In the genomic region with DNA sequence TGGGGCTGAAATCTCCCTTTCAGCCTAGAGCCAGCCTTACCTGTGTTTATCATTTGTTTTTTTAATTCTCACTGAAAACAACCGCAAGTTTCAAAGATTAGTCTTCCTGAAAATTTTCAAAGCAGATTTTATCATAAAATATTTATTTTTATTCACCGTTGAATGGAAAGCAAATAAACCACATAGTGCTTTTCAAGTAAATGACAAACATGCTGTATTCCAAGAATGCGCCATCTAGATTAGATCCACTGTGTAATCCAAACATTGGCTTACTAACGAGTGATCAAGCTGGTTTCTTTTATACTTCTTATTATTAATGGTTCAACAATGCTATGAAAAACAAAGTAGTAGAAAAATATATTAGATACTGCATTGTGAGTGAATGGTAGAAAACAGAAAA, we compare ENCODE assay signal across 24 cellular contexts.
DNase-seq lines count a peak whose midpoint lies in the region; ATAC-seq, FAIRE-seq and TF ChIP-seq lines count a peak whose summit lies in the region.
"Had no signal": no experiment of that assay in that cellular context is flagged by ENCODE, and none has a peak within 500 bp of the region (broad histone marks: within the 10 kb centered on the region; RNA-seq: fewer than 3 reads in every experiment).

No MANE protein-coding gene starts in this region.

- H2BK15ac ChIP-seq in neuronal stem cell (ENCODE audit: low read length), result no peak overlapping the region

- H3K23ac ChIP-seq in neuronal stem cell (ENCODE audit: low read depth, low read length, poor library complexity), result no peak overlapping the region

- WGBS in neuronal stem cell (ENCODE audit: extremely low coverage in 2 of 2, insufficient read length in 2 of 2, insufficient replicate concordance in 1 of 2), 2 donors, result no CpG with 5 or more reads among the region's 4 CpGs

- H2BK12ac ChIP-seq in neuronal stem cell (ENCODE audit: low read length), result no peak overlapping the region

- H2AK5ac ChIP-seq in neuronal stem cell (ENCODE audit: low read depth, low read length), result no peak overlapping the region

- H3K4ac ChIP-seq in neuronal stem cell (ENCODE audit: low read length), result no peak overlapping the region

- ATAC-seq in HG03571 (IDR thresholded peaks at IDR 0.05; ENCODE audit: unreplicated experiment), result no peak

- H3K79me1 ChIP-seq in neuronal stem cell (ENCODE audit: low read depth, low read length), result no peaks in the 10 kb centered on the region

- H3K27me3 ChIP-seq in neuronal stem cell (ENCODE audit: control insufficient read depth in 3 of 3, insufficient read depth in 3 of 3, low read depth in 1 of 3, low read length in 3 of 3), result no peaks in the 10 kb centered on the region
- H3K27me3 ChIP-seq: BE2C, BLaER1 had no signal

- H3K9me3 ChIP-seq in neuronal stem cell (replicated peaks in 1 of 2; ENCODE audit: control insufficient read depth in 2 of 2, insufficient read depth in 1 of 2, low read depth in 1 of 2, low read length in 2 of 2), result no peaks in the 10 kb centered on the region
- H3K9me3 ChIP-seq: BE2C, BLaER1 had no signal

- H3K4me1 ChIP-seq in neuronal stem cell (ENCODE audit: control insufficient read depth in 2 of 2, insufficient read depth in 1 of 2, low read depth in 1 of 2, low read length in 2 of 2), result no peaks in the 10 kb centered on the region
- H3K4me1 ChIP-seq: BE2C, BLaER1 had no signal

- H3K9ac ChIP-seq in neuronal stem cell (ENCODE audit: low read depth, low read length, poor library complexity), result no peak overlapping the region
- H3K9ac ChIP-seq: BLaER1 had no signal

- H3K36me3 ChIP-seq in neuronal stem cell (replicated peaks in 1 of 2; ENCODE audit: control insufficient read depth in 2 of 2, insufficient read depth in 2 of 2, low read length in 2 of 2), result no peaks in the 10 kb centered on the region
- H3K36me3 ChIP-seq: BE2C, BLaER1 had no signal

- H4K8ac ChIP-seq in neuronal stem cell (ENCODE audit: low read depth, low read length), result no peak overlapping the region

- peak; percentile 13; the same call in 1 of the 2 replicates for TF ChIP-seq CTCF in LNCaP clone FGC (IDR thresholded peaks at IDR 0.05; ENCODE audit: control insufficient read depth, extremely low read depth, insufficient read depth)

- no peak overlapping the region for H3K18ac ChIP-seq in neuronal stem cell (ENCODE audit: low read length)

- H4K91ac ChIP-seq in neuronal stem cell (ENCODE audit: low read depth, low read length, poor library complexity), result no peak overlapping the region

- peak; percentile 53 for FAIRE-seq in endometrium (lab: Jason Lieb, UNC)
- FAIRE-seq: A204.1, G401.6, GM12891, GM19239 had no signal

- H3K27ac ChIP-seq in neuronal stem cell (replicated peaks; ENCODE audit: low read length), result no peak overlapping the region
- H3K27ac ChIP-seq: BLaER1 had no signal

- no peak overlapping the region for H3K14ac ChIP-seq in neuronal stem cell (ENCODE audit: low read length)

- no peak overlapping the region for H3K4me2 ChIP-seq in neuronal stem cell (ENCODE audit: insufficient read depth, low read length, poor library complexity, severe bottlenecking)
- H3K4me2 ChIP-seq: BLaER1 had no signal

- H2BK5ac ChIP-seq in neuronal stem cell (ENCODE audit: low read length), result no peak overlapping the region

- no peak overlapping the region for H2AFZ ChIP-seq in neuronal stem cell (ENCODE audit: low read length)

- H3K4me3 ChIP-seq in LNCaP clone FGC (ENCODE audit: low read depth, low read length) (no peak overlapping the region), neuronal stem cell (ENCODE audit: low read length in 2 of 2) (no peak overlapping the region)
- H3K4me3 ChIP-seq: BLaER1 had no signal

- DNase-seq in ELR (ENCODE audit: low read depth) (peak; percentile 6), LNCaP clone FGC (ENCODE audit: low read depth) (peak; percentile 67), neuronal stem cell (ENCODE audit: low spot score) (no peak)
- DNase-seq: 8988T; ACHN; BE2C; C1 segment of cervical spinal cord; CD4-positive, alpha-beta memory T cell; CD4-positive, CD25-positive, alpha-beta regulatory T cell; CD8-positive, alpha-beta memory T cell; COR-L47; DMS 273 treated with DMSO at 0.1 percent for 48 hours; DMS153; DMS79; DND-41; EL; GF-D8 had no signal

- no peak overlapping the region for H2BK120ac ChIP-seq in neuronal stem cell (ENCODE audit: low read depth, low read length)
